ENCODE assay signal across 13 cellular contexts in genomic region chr20:19932170-19932667, GRCh38.
DNase-seq lines count a peak whose midpoint lies in the region; ATAC-seq and TF ChIP-seq lines count a peak whose summit lies in the region.
"Had no signal": no experiment of that assay in that cellular context is flagged by ENCODE, and none has a peak within 500 bp of the region (broad histone marks: within the 10 kb centered on the region; RNA-seq: fewer than 3 reads in every experiment).

No MANE protein-coding gene starts in this region.

- in situ Hi-C loops in GM23248 (cut with MboI): no loop called here

- no peak for TF ChIP-seq CTCF in smooth muscle cell (IDR thresholded peaks at IDR 0.05; ENCODE audit: borderline replicate concordance, insufficient read depth, poor library complexity, severe bottlenecking)
- TF ChIP-seq CTCF in PC-9 (conservative IDR thresholded peaks at IDR 0.05): no peak

- CTCF ChIA-PET in PC-9 (lab: Charles Lee): no interaction called here

- H3K27ac ChIP-seq in GM23248 (peak overlapping the region; percentile 82), smooth muscle cell (ENCODE audit: low read depth) (peak overlapping the region; percentile 77), PC-9 (no peak overlapping the region)

- H3K36me3 ChIP-seq in GM23248 (ENCODE audit: low read depth) (no peaks in the 10 kb centered on the region), smooth muscle cell (ENCODE audit: low read depth) (no peaks in the 10 kb centered on the region), PC-9 (ENCODE audit: low read depth) (no peaks in the 10 kb centered on the region)

- intact Hi-C loops in PC-9 (cut with micrococcal nuclease; ENCODE audit: unreplicated experiment): no loop called here

- WGBS in GM23248 (ENCODE audit: low coverage in 1 of 2, low lambda C conversion rate in 2 of 2, missing lambda C conversion rate in 2 of 2), 2 experiments: 0 to 2% methylated on average over 9 of the region's 9 CpGs
- WGBS in smooth muscle cell (ENCODE audit: low lambda C conversion rate): 22% methylated on average over 9 of the region's 9 CpGs

- H3K9ac ChIP-seq in GM23248 (peak overlapping the region; percentile 61), smooth muscle cell (ENCODE audit: low read depth) (peak overlapping the region; percentile 4)

- peak; percentile 52 for ATAC-seq in left lobe of liver
- ATAC-seq in HG02885 (IDR thresholded peaks at IDR 0.05; ENCODE audit: poor library complexity, unreplicated experiment): no peak
- ATAC-seq: HCT116 had no signal

- H3K4me1 ChIP-seq in GM23248 (ENCODE audit: insufficient read depth) (peaks cover 12% of the 10 kb centered on the region), smooth muscle cell (ENCODE audit: low read depth) (no peaks in the 10 kb centered on the region), PC-9 (replicated peaks; ENCODE audit: insufficient read depth) (peaks cover 43% of the 10 kb centered on the region)

- H3K27me3 ChIP-seq in GM23248 (replicated peaks; ENCODE audit: insufficient read depth): no peaks in the 10 kb centered on the region
- H3K27me3 ChIP-seq in smooth muscle cell (ENCODE audit: low read depth): no peaks in the 10 kb centered on the region
- H3K27me3 ChIP-seq in PC-9 (ENCODE audit: insufficient read depth, low read depth): no peaks in the 10 kb centered on the region
- H3K27me3 ChIP-seq: tibial nerve had no signal

- no TSS peak for BruUV-seq in PC-9 (replicated peaks; lab: Mats Ljungman, UMichigan)

- POLR2A ChIA-PET in PC-9 (lab: Charles Lee; ENCODE audit: unreplicated experiment): no interaction called here

- H2AFZ ChIP-seq in GM23248 (0 out of 2 replicates have a peak overlapping the region, but pooled peaks have one; percentile 10), smooth muscle cell (ENCODE audit: low read depth) (no peak overlapping the region), PC-9 (no peak overlapping the region)

- no peaks in the 10 kb centered on the region for H3K9me3 ChIP-seq in GM23248 (ENCODE audit: low read depth)
- H3K9me3 ChIP-seq in smooth muscle cell (replicated peaks; ENCODE audit: low read depth): no peaks in the 10 kb centered on the region
- no peaks in the 10 kb centered on the region for H3K9me3 ChIP-seq in PC-9 (ENCODE audit: insufficient read depth, low read depth)
- H3K9me3 ChIP-seq: tibial nerve had no signal

- peaks cover 21% of the 10 kb centered on the region for H3F3A ChIP-seq in GM23248 (ENCODE audit: insufficient read depth)
- H3F3A ChIP-seq in smooth muscle cell (ENCODE audit: low read depth): peaks cover 5% of the 10 kb centered on the region
- H3F3A ChIP-seq in PC-9 (ENCODE audit: insufficient read depth, low read depth): peaks cover 27% of the 10 kb centered on the region

- H3K9me2 ChIP-seq in GM23248 (ENCODE audit: insufficient read depth) (no peaks in the 10 kb centered on the region), PC-9 (ENCODE audit: insufficient read depth) (no peaks in the 10 kb centered on the region)

- H3K4me2 ChIP-seq in GM23248 (ENCODE audit: unreplicated experiment) (peak overlapping the region; percentile 79), smooth muscle cell (peak overlapping the region; percentile 54), PC-9 (no peak overlapping the region)

- H4K20me1 ChIP-seq in GM23248 (ENCODE audit: insufficient read depth): no peaks in the 10 kb centered on the region
- H4K20me1 ChIP-seq in smooth muscle cell (ENCODE audit: low read depth): no peaks in the 10 kb centered on the region
- no peaks in the 10 kb centered on the region for H4K20me1 ChIP-seq in PC-9 (ENCODE audit: insufficient read depth)

- H3K4me3 ChIP-seq in GM23248: peak overlapping the region; percentile 40; the same call in 1 of the 2 replicates
- no peak overlapping the region for H3K4me3 ChIP-seq in smooth muscle cell
- no peak overlapping the region for H3K4me3 ChIP-seq in PC-9
- H3K4me3 ChIP-seq: tibial nerve had no signal

- H3K79me2 ChIP-seq in GM23248 (ENCODE audit: insufficient read depth) (no peaks in the 10 kb centered on the region), smooth muscle cell (ENCODE audit: low read depth) (no peaks in the 10 kb centered on the region), PC-9 (ENCODE audit: low read depth) (no peaks in the 10 kb centered on the region)

- peak; percentile 93 for DNase-seq in GM23248
- DNase-seq in dermis blood vessel endothelial cell: peak; percentile 94
- no peak for DNase-seq in left lobe of liver (ENCODE audit: low spot score)
- DNase-seq in smooth muscle cell (lab: John Stamatoyannopoulos, UW; ENCODE audit: unreplicated experiment): no peak
- DNase-seq in NAMALWA (ENCODE audit: low spot score): no peak
- DNase-seq in PC-9: no peak
- DNase-seq in cerebellar cortex (ENCODE audit: low spot score): no peak
- DNase-seq: activated CD8-positive, alpha-beta memory T cell treated with anti-CD3 and anti-CD28 coated beads, Interleukin-2, amount 50 U/mL, for 48 hours; cerebellar nuclear complex; T-helper 2 cell had no signal

Comparison
In these comparisons a context has a peak if more than half of its experiments do, and no peak if none do; other contexts are left out.
1. DNase-seq: peak in GM23248 (single experiment) and dermis blood vessel endothelial cell (single experiment); none in left lobe of liver (single experiment), smooth muscle cell (single experiment), NAMALWA (single experiment), PC-9 (0 of 2) and cerebellar cortex (single experiment).